Comparison of ENCODE assay signal across 28 cellular contexts in the genomic region with DNA sequence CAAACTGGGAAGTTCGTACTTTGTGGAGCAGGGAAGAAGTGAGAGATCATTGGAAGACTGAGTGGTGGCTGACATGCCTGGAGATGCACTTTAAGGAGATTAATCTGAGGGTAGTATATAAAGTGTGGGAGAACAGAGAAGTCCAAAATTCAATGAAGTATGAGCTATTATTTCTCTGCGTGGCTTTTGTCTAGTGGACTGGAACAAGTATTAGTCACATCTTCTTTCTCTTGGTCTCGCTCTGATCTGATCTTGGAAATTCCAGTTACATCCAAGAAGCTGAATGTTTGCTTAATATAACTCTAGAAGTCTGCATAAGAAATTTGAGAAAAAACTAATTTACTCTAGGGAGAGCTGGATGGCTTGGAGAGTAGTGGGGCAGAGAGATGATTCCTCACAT.
"Had no signal": no experiment of that assay in that cellular context is flagged by ENCODE, and none has a peak within 500 bp of the region (broad histone marks: within the 10 kb centered on the region; RNA-seq: fewer than 3 reads in every experiment).

No MANE protein-coding gene starts in this region.

- H3K27ac ChIP-seq: ascending aorta, cardiac muscle cell, Peyer's patch had no signal

- H3K27ac Mint-ChIP-seq: activated CD4-positive, alpha-beta T cell treated with anti-CD3 and anti-CD28 coated beads, Interleukin-2, amount 10 ng/mL, durations not matched to agents 24 days and 14 days; activated CD8-positive, alpha-beta T cell treated with anti-CD3 and anti-CD28 coated beads for 36 hours; activated naive CD4-positive, alpha-beta T cell treated with anti-CD3 and anti-CD28 coated beads, Interleukin-2, amount 50 U/mL, for 24 hours; activated naive CD8-positive, alpha-beta T cell treated with anti-CD3 and anti-CD28 coated beads, Interleukin-2, amount 10 ng/mL, durations not matched to agents 7 days and 5 days; activated T-helper 2 cell treated with anti-CD3 and anti-CD28 coated beads, Interferon-gamma antibody, Interleukin-2, Interleukin-4, amounts not matched to agents 10 μg/mL and 5 μg/mL and 100 μg/mL, durations not matched to agents 14 hours and 24 hours and 36 hours; T-helper 1 cell treated with Interleukin-12 subunit alpha and Interleukin-12 subunit beta and Interleukin-4 antibody, amounts not matched to agents 30 μg/mL and 1 μg/mL, for 36 hours; T-helper 2 cell treated with Interferon-gamma antibody and Interleukin-4, amounts not matched to agents 5 μg/mL and 100 μg/mL, for 36 hours had no signal

- H3K36me3 ChIP-seq: ascending aorta, cardiac muscle cell, Peyer's patch had no signal

- FAIRE-seq: TTC549 had no signal

- H3K9me3 Mint-ChIP-seq: activated CD4-positive, alpha-beta T cell treated with anti-CD3 and anti-CD28 coated beads, Interleukin-2, amount 10 ng/mL, durations not matched to agents 24 days and 14 days; activated CD8-positive, alpha-beta T cell treated with anti-CD3 and anti-CD28 coated beads for 36 hours; activated naive CD4-positive, alpha-beta T cell treated with anti-CD3 and anti-CD28 coated beads, Interleukin-2, amount 50 U/mL, for 24 hours; activated naive CD8-positive, alpha-beta T cell treated with anti-CD3 and anti-CD28 coated beads, Interleukin-2, amount 10 ng/mL, durations not matched to agents 7 days and 5 days; activated T-helper 2 cell treated with anti-CD3 and anti-CD28 coated beads, Interferon-gamma antibody, Interleukin-2, Interleukin-4, amounts not matched to agents 10 μg/mL and 5 μg/mL and 100 μg/mL, durations not matched to agents 14 hours and 24 hours and 36 hours; T-helper 1 cell treated with Interleukin-12 subunit alpha and Interleukin-12 subunit beta and Interleukin-4 antibody, amounts not matched to agents 30 μg/mL and 1 μg/mL, for 36 hours had no signal

- H3K9me3 ChIP-seq: ascending aorta, Peyer's patch had no signal

- H3K27me3 Mint-ChIP-seq: activated CD4-positive, alpha-beta T cell treated with anti-CD3 and anti-CD28 coated beads, Interleukin-2, amount 10 ng/mL, durations not matched to agents 24 days and 14 days; activated CD8-positive, alpha-beta T cell treated with anti-CD3 and anti-CD28 coated beads for 36 hours; activated naive CD4-positive, alpha-beta T cell treated with anti-CD3 and anti-CD28 coated beads, Interleukin-2, amount 50 U/mL, for 24 hours; activated naive CD8-positive, alpha-beta T cell treated with anti-CD3 and anti-CD28 coated beads, Interleukin-2, amount 10 ng/mL, durations not matched to agents 7 days and 5 days; central memory CD8-positive, alpha-beta T cell had no signal

- DNase-seq: activated CD4-positive, alpha-beta T cell treated with anti-CD3 and anti-CD28 coated beads, Interleukin-2, amount 10 ng/mL, durations not matched to agents 24 days and 14 days; activated CD4-positive, alpha-beta T cell treated with anti-CD3 and anti-CD28 coated beads, Interleukin-2, amount 50 U/mL, for 4 hours; activated CD8-positive, alpha-beta T cell treated with anti-CD3 and anti-CD28 coated beads for 36 hours; activated gamma-delta T cell; activated naive CD4-positive, alpha-beta T cell treated with Interleukin-2 at 50 U/mL for 16 hours; activated naive CD8-positive, alpha-beta T cell treated with anti-CD3 and anti-CD28 coated beads, Interleukin-2, amount 10 ng/mL, durations not matched to agents 7 days and 5 days; activated T-cell treated with anti-CD3 and anti-CD28 coated beads, Interleukin-2, amount 50 U/mL, for 1 hour; amygdala; Karpas-422; NCI-H1105 treated with DMSO at 0.1 percent for 48 hours; NCI-H1436; NCI-H1694; NCI-H2029; NCI-H510A; NCI-H526; NCI-H748 treated with DMSO at 0.1 percent for 48 hours; NK-92 treated with Interleukin-12 subunit alpha and Interleukin-12 subunit beta, amount 100 ng/mL, for 24 hours; PC-3; Peyer's patch; Right ventricle myocardium superior had no signal

- H3K4me3 Mint-ChIP-seq: activated CD4-positive, alpha-beta T cell treated with anti-CD3 and anti-CD28 coated beads, Interleukin-2, amount 10 ng/mL, durations not matched to agents 24 days and 14 days; activated CD8-positive, alpha-beta T cell treated with anti-CD3 and anti-CD28 coated beads for 36 hours; activated naive CD4-positive, alpha-beta T cell treated with anti-CD3 and anti-CD28 coated beads, Interleukin-2, amount 50 U/mL, for 24 hours; activated naive CD8-positive, alpha-beta T cell treated with anti-CD3 and anti-CD28 coated beads, Interleukin-2, amount 10 ng/mL, durations not matched to agents 7 days and 5 days; central memory CD8-positive, alpha-beta T cell; T-helper 1 cell treated with Interleukin-12 subunit alpha and Interleukin-12 subunit beta and Interleukin-4 antibody, amounts not matched to agents 30 μg/mL and 1 μg/mL, for 36 hours; T-helper 2 cell treated with Interferon-gamma antibody and Interleukin-4, amounts not matched to agents 5 μg/mL and 100 μg/mL, for 36 hours had no signal

- H3K4me1 Mint-ChIP-seq: activated CD4-positive, alpha-beta T cell treated with anti-CD3 and anti-CD28 coated beads, Interleukin-2, amount 10 ng/mL, durations not matched to agents 24 days and 14 days; activated naive CD4-positive, alpha-beta T cell treated with anti-CD3 and anti-CD28 coated beads, Interleukin-2, amount 50 U/mL, for 24 hours; activated naive CD8-positive, alpha-beta T cell treated with anti-CD3 and anti-CD28 coated beads, Interleukin-2, amount 10 ng/mL, durations not matched to agents 7 days and 5 days; central memory CD8-positive, alpha-beta T cell had no signal

- H3K36me3 Mint-ChIP-seq: activated naive CD4-positive, alpha-beta T cell treated with anti-CD3 and anti-CD28 coated beads, Interleukin-2, amount 50 U/mL, for 24 hours; activated naive CD8-positive, alpha-beta T cell treated with anti-CD3 and anti-CD28 coated beads, Interleukin-2, amount 10 ng/mL, durations not matched to agents 7 days and 5 days had no signal

- ATAC-seq: activated CD8-positive, alpha-beta T cell treated with anti-CD3 and anti-CD28 coated beads for 36 hours; PC-3 had no signal

- H3K4me1 ChIP-seq: ascending aorta, Peyer's patch had no signal

- H3K4me3 ChIP-seq: ascending aorta, cardiac muscle cell, Peyer's patch had no signal

- H3K27me3 ChIP-seq: ascending aorta, cardiac muscle cell, Peyer's patch had no signal
